In genomic region chr6:149844480-149844879, GRCh38 we compare ENCODE assay signal across 1 cellular context.
TF ChIP-seq lines count a peak whose summit lies in the region.

No MANE protein-coding gene starts in this region.

TF ChIP-seq in SK-N-SH, 30 proteins besides CTCF, POLR2A, EP300 and RAD21 (continued from another document):
- peak; percentile 24; the same call in 1 of the 2 replicates for TF ChIP-seq TCF12 (IDR thresholded peaks at IDR 0.05)
